ENCODE assay signal across 8 cellular contexts in the genomic region with DNA sequence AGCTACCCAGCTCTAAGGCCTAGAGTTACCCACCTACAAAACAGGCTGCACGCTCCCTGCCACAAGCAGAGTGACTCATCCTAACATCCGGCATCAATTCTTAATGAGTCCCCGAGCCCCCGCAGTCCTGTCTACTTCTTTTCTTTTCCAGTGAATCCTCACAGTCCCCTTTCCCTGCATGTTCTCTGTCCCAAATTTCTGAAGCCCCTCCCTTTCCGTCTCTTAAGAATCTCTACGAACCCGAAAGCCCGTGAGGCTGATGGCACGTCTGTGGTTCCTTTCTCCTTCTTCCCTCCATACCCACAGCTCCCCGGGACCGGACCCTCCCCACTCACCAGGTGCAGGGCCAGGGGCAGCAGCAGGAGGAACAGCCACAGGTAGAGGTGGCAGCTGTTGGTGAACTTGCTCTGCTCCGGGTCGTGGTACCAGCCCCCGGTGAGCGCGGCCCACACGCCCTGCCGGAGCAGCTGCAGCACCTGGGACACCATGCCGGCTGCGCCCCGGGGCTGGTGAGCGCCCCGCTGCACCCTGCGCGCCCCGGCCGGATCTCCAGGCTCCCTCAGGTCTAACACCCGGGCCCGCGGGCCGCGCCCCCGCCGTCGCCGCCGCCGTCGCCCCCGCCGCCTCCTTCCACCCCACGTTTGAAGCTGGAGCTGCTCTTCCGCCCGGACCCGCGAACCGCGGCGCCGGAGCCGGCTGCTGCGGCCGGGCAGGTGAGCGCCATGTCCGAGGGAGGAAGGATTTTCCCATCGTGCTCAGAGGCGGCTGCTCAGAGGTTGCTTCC. TPM values are rescaled to one million over a fixed set of nuclear protein-coding genes. Genes with fewer than 3 reads are reported as not detected.
DNase-seq lines count a peak whose midpoint lies in the region; ATAC-seq, FAIRE-seq and TF ChIP-seq lines count a peak whose summit lies in the region.

Gene PCNX2, minus strand, starts transcription at position 735 of the 784 bp plus-strand sequence. Its CDS starts 247 bp downstream, at position 488.

- FAIRE-seq in HTR-8/SVneo (lab: Jason Lieb, UNC), result peak; percentile 28

- H3K27ac ChIP-seq in Peyer's patch (peak within 1 kb of the TSS; percentile 19 to 82 (median 68)), foreskin keratinocyte (peak within 1 kb of the TSS; percentile 46), temporal lobe (ENCODE audit: low read depth, low read length) (peak within 1 kb of the TSS; percentile 12)

- H3K4me1 ChIP-seq in Peyer's patch, result no peaks in the 10 kb centered on the region
- H3K4me1 ChIP-seq in foreskin keratinocyte, result peaks cover 26% of the 10 kb centered on the region

- H3K4me3 ChIP-seq in Peyer's patch, result peak within 1 kb of the TSS; percentile 63 to 89 (median 72)

- ATAC-seq in GM21381 (IDR thresholded peaks at IDR 0.05; ENCODE audit: unreplicated experiment), result peak; percentile 95
- peak; percentile 85 for ATAC-seq in foreskin keratinocyte

- TF ChIP-seq CTCF in Peyer's patch (IDR thresholded peaks at IDR 0.05) (no peak), foreskin keratinocyte (conservative IDR thresholded peaks at IDR 0.05) (no peak)

- TF ChIP-seq POLR2A in Peyer's patch (IDR thresholded peaks at IDR 0.05), result no peak

- no peaks in the 10 kb centered on the region for H3K36me3 ChIP-seq in Peyer's patch

- DNase-seq in D341Med (ENCODE audit: low spot score) (peak; percentile 88), HTR-8/SVneo (ENCODE audit: insufficient read length, low spot score) (peak; percentile 82), Peyer's patch (peak; percentile 63 to 85 (median 72)), foreskin keratinocyte (peak in 1 of 2 donors; percentile 64), nucleus accumbens (lab: John Stamatoyannopoulos, UW) (peak in 45 of 56 donors; percentile 5 to 75 (median 38))
- DNase-seq in activated T-helper 9 cell treated with anti-CD3 and anti-CD28 coated beads, Interleukin-2, amount 50 U/mL, for 16 hours (ENCODE audit: low read depth), result peak; percentile 62

- H3K9me3 ChIP-seq in Peyer's patch, result no peaks in the 10 kb centered on the region

- H3K27me3 ChIP-seq in Peyer's patch, result no peaks in the 10 kb centered on the region
- no peaks in the 10 kb centered on the region for H3K27me3 ChIP-seq in foreskin keratinocyte

RNA-seq across cellular contexts. Expression of gene PCNX2, which starts in this region (rescaled TPM):
- total RNA-seq in Peyer's patch (10 to 100 TPM in 3 of 4 donors, 1 to 10 TPM in 1; 6.3 to 79.2 (median 18.9) TPM), foreskin keratinocyte (18.2 and 23.6 TPM in 2 replicates), temporal lobe (78.2 TPM)
- polyA plus RNA-seq in foreskin keratinocyte, result 8.7 and 11.5 TPM in 2 replicates

Comparison
In these comparisons a context has a peak if more than half of its experiments do, and no peak if none do; other contexts are left out.
1. H3K27ac ChIP-seq: peak in every context shown above with its lines; median percentile 68 in Peyer's patch; 46 in foreskin keratinocyte; 12 in temporal lobe.